23 cellular contexts compared by ENCODE assay signal in genomic region chr10:133176546-133176945, GRCh38. TPM values are rescaled to one million over a fixed set of nuclear protein-coding genes. Genes with fewer than 3 reads are reported as not detected.
"Had no signal": no experiment of that assay in that cellular context is flagged by ENCODE, and none has a peak within 500 bp of the region (broad histone marks: within the 10 kb centered on the region; RNA-seq: fewer than 3 reads in every experiment).

No MANE protein-coding gene starts in this region.

- ATAC-seq: activated CD8-positive, alpha-beta memory T cell treated with anti-CD3 and anti-CD28 coated beads, Interleukin-2, amount 10 ng/mL, durations not matched to agents 7 days and 5 days; activated CD8-positive, alpha-beta T cell treated with anti-CD3 and anti-CD28 coated beads, Interleukin-2, amount 10 ng/mL, durations not matched to agents 7 days and 5 days; activated T-cell treated with anti-CD3 and anti-CD28 coated beads, Interleukin-2, amount 50 U/mL, for 4 hours; body of pancreas; K562; T-helper 17 cell; WTC11 had no signal

- DNase-seq: activated CD4-positive, alpha-beta T cell treated with anti-CD3 and anti-CD28 coated beads for 48 hours; activated CD4-positive, alpha-beta T cell treated with anti-CD3 and anti-CD28 coated beads, Interleukin-2, amount 50 U/mL, for 4 hours; activated CD4-positive, CD25-positive, alpha-beta regulatory T cell treated with anti-CD3 and anti-CD28 coated beads, Interleukin-2, amount 50 U/mL, for 72 hours; activated CD8-positive, alpha-beta memory T cell treated with anti-CD3 and anti-CD28 coated beads, Interleukin-2, amount 10 ng/mL, durations not matched to agents 7 days and 5 days; activated CD8-positive, alpha-beta T cell treated with anti-CD3 and anti-CD28 coated beads, Interleukin-2, amount 10 ng/mL, durations not matched to agents 7 days and 5 days; activated gamma-delta T cell treated with Interleukin-2 at 50 U/mL for 16 hours; activated T-cell treated with anti-CD3 and anti-CD28 coated beads, Interleukin-2, amount 50 U/mL, for 4 hours; body of pancreas; Karpas-422; NCI-H1048; NCI-H146; NCI-H187 treated with DMSO at 0.1 percent for 48 hours; NCI-H2081 treated with DMSO at 0.1 percent for 48 hours; NCI-H446; NCI-H524; SHP77 treated with DMSO at 0.1 percent for 48 hours; T-helper 17 cell; T-helper 9 cell had no signal

RNA-seq across cellular contexts. Expression of gene UTF1, which starts 53.5 kb away (rescaled TPM):
- total RNA-seq: activated CD8-positive, alpha-beta memory T cell treated with anti-CD3 and anti-CD28 coated beads, Interleukin-2, amount 10 ng/mL, durations not matched to agents 7 days and 5 days; activated CD8-positive, alpha-beta T cell treated with anti-CD3 and anti-CD28 coated beads, Interleukin-2, amount 10 ng/mL, durations not matched to agents 7 days and 5 days; ascending aorta; body of pancreas; bronchial epithelial cell; Peyer's patch; T-helper 17 cell had no signal
